20 cellular contexts compared by ENCODE assay signal in genomic region chr13:98440390-98441055, GRCh38.
DNase-seq lines count a peak whose midpoint lies in the region; ATAC-seq, FAIRE-seq and TF ChIP-seq lines count a peak whose summit lies in the region.
"Had no signal": no experiment of that assay in that cellular context is flagged by ENCODE, and none has a peak within 500 bp of the region (broad histone marks: within the 10 kb centered on the region; RNA-seq: fewer than 3 reads in every experiment).

No MANE protein-coding gene starts in this region.

- FAIRE-seq in HepG2 (lab: Jason Lieb, UNC): no peak
- FAIRE-seq in kidney (lab: Jason Lieb, UNC): no peak
- FAIRE-seq: D721Med, G401.6, H1 had no signal

- H4K20me1 ChIP-seq in HepG2 (ENCODE audit: insufficient read depth, low read length): peaks cover 12% of the 10 kb centered on the region

- no TSS peak for BruUV-seq in HepG2 (replicated peaks; lab: Mats Ljungman, UMichigan)

- no peak for TF ChIP-seq CTCF in HepG2 (CRISPR knock-in tag; IDR thresholded peaks at IDR 0.05)
- no peak for TF ChIP-seq CTCF in right lobe of liver (IDR thresholded peaks at IDR 0.05)
- TF ChIP-seq CTCF in kidney (IDR thresholded peaks at IDR 0.05; ENCODE audit: borderline replicate concordance, extremely low read depth, insufficient read depth): no peak
- no peak for TF ChIP-seq CTCF in nephron progenitor cell (IDR thresholded peaks at IDR 0.05)

- H3K9me3 Mint-ChIP-seq in nephron progenitor cell: no peaks in the 10 kb centered on the region
- no peaks in the 10 kb centered on the region for H3K9me3 Mint-ChIP-seq in activated CD4-positive, alpha-beta T cell treated with anti-CD3 and anti-CD28 coated beads for 36 hours (ENCODE audit: low read depth)
- H3K9me3 Mint-ChIP-seq in stimulated activated effector memory CD8-positive, alpha-beta T cell treated with anti-CD3 and anti-CD28 coated beads, Interleukin-12 subunit alpha, Interleukin-12 subunit beta, amount 100 ng/mL, for 72 hours: no peaks in the 10 kb centered on the region
- H3K9me3 Mint-ChIP-seq: CD4-positive, CD25-positive, alpha-beta regulatory T cell; CD8-positive, alpha-beta memory T cell; H9; IgD-negative memory B cell had no signal

- no peak for TF ChIP-seq EP300 in HepG2 (IDR thresholded peaks at IDR 0.05; ENCODE audit: low read depth in 2 of 2, low read length in 2 of 2)
- no peak for TF ChIP-seq EP300 in HepG2 (CRISPR knock-in tag; IDR thresholded peaks at IDR 0.05; ENCODE audit: borderline replicate concordance)

- H3K79me2 ChIP-seq in HepG2 (ENCODE audit: insufficient read depth, low read length): no peaks in the 10 kb centered on the region

- no peak overlapping the region for H2AFZ ChIP-seq in HepG2 (ENCODE audit: low read length)

- H3K27ac ChIP-seq in HepG2 (ENCODE audit: extremely low read length, insufficient read depth, low read length) (no peak overlapping the region), right lobe of liver (no peak overlapping the region), kidney (ENCODE audit: low read depth in 2 of 2, low read length in 2 of 2) (no peak overlapping the region)

- H3K27me3 ChIP-seq in HepG2 (ENCODE audit: control insufficient read depth in 1 of 2, insufficient read depth in 2 of 2, low read length in 2 of 2): no peaks in the 10 kb centered on the region
- no peaks in the 10 kb centered on the region for H3K27me3 ChIP-seq in right lobe of liver

- CTCF ChIA-PET in HepG2 (lab: Yijun Ruan, JAX; ENCODE audit: low intra/inter-chr PET ratio, low total read pairs): no interaction called here
- CTCF ChIA-PET in activated CD4-positive, alpha-beta T cell treated with anti-CD3 and anti-CD28 coated beads for 36 hours (lab: Charles Lee): no interaction called here

- H3K4me3 ChIP-seq in HepG2 (replicated peaks in 1 of 3; ENCODE audit: insufficient read depth in 1 of 3, low read depth in 2 of 3, low read length in 3 of 3): no peak overlapping the region
- H3K4me3 ChIP-seq in right lobe of liver: no peak overlapping the region
- H3K4me3 ChIP-seq in kidney (ENCODE audit: low read length in 2 of 2): no peak overlapping the region

- 93% methylated on average over 7 of the region's 25 CpGs for WGBS in HepG2 (ENCODE audit: low lambda C conversion rate)
- 97% methylated on average over 6 of the region's 25 CpGs for WGBS in right lobe of liver (ENCODE audit: insufficient coverage, low coverage, low lambda C conversion rate, missing lambda C conversion rate)

- ATAC-seq in HepG2 (no peak), right lobe of liver (no peak), HG02571 (IDR thresholded peaks at IDR 0.05; ENCODE audit: unreplicated experiment) (no peak)
- no peak for ATAC-seq in activated CD4-positive, alpha-beta T cell treated with anti-CD3 and anti-CD28 coated beads for 36 hours
- ATAC-seq in stimulated activated effector memory CD8-positive, alpha-beta T cell treated with anti-CD3 and anti-CD28 coated beads, Interleukin-12 subunit alpha, Interleukin-12 subunit beta, amount 100 ng/mL, for 72 hours: no peak

- POLR2A ChIA-PET in HepG2 (lab: Yijun Ruan, JAX): no interaction called here
- POLR2A ChIA-PET in activated CD4-positive, alpha-beta T cell treated with anti-CD3 and anti-CD28 coated beads for 36 hours (lab: Charles Lee): interaction anchor here (0.6 kb wide), 1 partner anchor 246 kb away, joined by 5 read pairs; no protein-coding TSS in a partner anchor

- H3K36me3 ChIP-seq in HepG2 (replicated peaks in 1 of 2; ENCODE audit: control insufficient read depth in 1 of 2, insufficient read depth in 2 of 2, low read length in 2 of 2) (peaks cover 44 to 78% of the 10 kb centered on the region in 2 experiments), right lobe of liver (peaks cover 0 to 29% (median 11%) of the 10 kb centered on the region in 4 donors), kidney (ENCODE audit: control insufficient read depth in 1 of 2, insufficient read depth in 2 of 2, low read length in 2 of 2) (peaks cover 17 to 66% of the 10 kb centered on the region in 2 donors)

- in situ Hi-C loops in HepG2 (cut with HindIII; ENCODE audit: extremely low pct_ligation_motif_present, low pct_unique_long_range_greater_than_20kb): loop anchor here (10.0 to 25.0 kb wide), 2 partner anchors 214 to 578 kb away; no protein-coding TSS in a partner anchor

- H3K9me3 ChIP-seq in HepG2 (ENCODE audit: low read length) (no peaks in the 10 kb centered on the region), right lobe of liver (no peaks in the 10 kb centered on the region), kidney (ENCODE audit: control insufficient read depth in 1 of 2, low read length in 2 of 2) (no peaks in the 10 kb centered on the region)

- H3K4me1 ChIP-seq in HepG2 (ENCODE audit: insufficient read depth, low read length) (no peaks in the 10 kb centered on the region), right lobe of liver (no peaks in the 10 kb centered on the region), kidney (ENCODE audit: control insufficient read depth in 1 of 2, insufficient read depth in 1 of 2, low read depth in 1 of 2, low read length in 2 of 2) (peaks cover 0 to 4% of the 10 kb centered on the region in 2 donors)

- intact Hi-C loops in HepG2 (cut with micrococcal nuclease; ENCODE audit: unreplicated experiment): no loop called here
- intact Hi-C loops in right lobe of liver (cut with DNase I): loop anchor here (10.0 kb wide), 2 partner anchors 214 to 406 kb away; no protein-coding TSS in a partner anchor
- intact Hi-C loops in kidney (cut with DNase I): no loop called here
- intact Hi-C loops in activated CD4-positive, alpha-beta T cell treated with anti-CD3 and anti-CD28 coated beads for 36 hours (cut with DNase I, micrococcal nuclease): no loop called here

- H3K4me1 Mint-ChIP-seq in nephron progenitor cell: peaks cover 43% of the 10 kb centered on the region
- peaks cover 10% of the 10 kb centered on the region for H3K4me1 Mint-ChIP-seq in activated CD4-positive, alpha-beta T cell treated with anti-CD3 and anti-CD28 coated beads for 36 hours
- H3K4me1 Mint-ChIP-seq in stimulated activated effector memory CD8-positive, alpha-beta T cell treated with anti-CD3 and anti-CD28 coated beads, Interleukin-12 subunit alpha, Interleukin-12 subunit beta, amount 100 ng/mL, for 72 hours: peaks cover 9% of the 10 kb centered on the region

- H3K9ac ChIP-seq in HepG2 (ENCODE audit: insufficient read depth, low read depth, low read length) (no peak overlapping the region), kidney (ENCODE audit: low read length in 2 of 2) (no peak overlapping the region)

- H3K27ac Mint-ChIP-seq in nephron progenitor cell: peak overlapping the region; percentile 77
- no peak overlapping the region for H3K27ac Mint-ChIP-seq in activated CD4-positive, alpha-beta T cell treated with anti-CD3 and anti-CD28 coated beads for 36 hours
- no peak overlapping the region for H3K27ac Mint-ChIP-seq in stimulated activated effector memory CD8-positive, alpha-beta T cell treated with anti-CD3 and anti-CD28 coated beads, Interleukin-12 subunit alpha, Interleukin-12 subunit beta, amount 100 ng/mL, for 72 hours
- H3K27ac Mint-ChIP-seq: B cell; CD4-positive, CD25-positive, alpha-beta regulatory T cell; CD8-positive, alpha-beta memory T cell; IgD-negative memory B cell had no signal

- peaks cover 48% of the 10 kb centered on the region for H3K36me3 Mint-ChIP-seq in nephron progenitor cell (ENCODE audit: low read depth)
- no peaks in the 10 kb centered on the region for H3K36me3 Mint-ChIP-seq in activated CD4-positive, alpha-beta T cell treated with anti-CD3 and anti-CD28 coated beads for 36 hours (ENCODE audit: low read depth)
- peaks cover 35% of the 10 kb centered on the region for H3K36me3 Mint-ChIP-seq in stimulated activated effector memory CD8-positive, alpha-beta T cell treated with anti-CD3 and anti-CD28 coated beads, Interleukin-12 subunit alpha, Interleukin-12 subunit beta, amount 100 ng/mL, for 72 hours
- H3K36me3 Mint-ChIP-seq: CD4-positive, CD25-positive, alpha-beta regulatory T cell; CD8-positive, alpha-beta memory T cell; IgD-negative memory B cell had no signal

- DNase-seq in HepG2 (ENCODE audit: low spot score) (no peak), right lobe of liver (no peak), kidney (peak; percentile 66), nephron progenitor cell (no peak), GDM1 (lab: John Stamatoyannopoulos, UW) (no peak)
- no peak for DNase-seq in activated CD4-positive, alpha-beta T cell treated with anti-CD3 and anti-CD28 coated beads for 36 hours
- DNase-seq in stimulated activated effector memory CD8-positive, alpha-beta T cell treated with anti-CD3 and anti-CD28 coated beads, Interleukin-12 subunit alpha, Interleukin-12 subunit beta, amount 100 ng/mL, for 72 hours (ENCODE audit: low spot score in 2 of 2): no peak
- DNase-seq: 8988T; C1 segment of cervical spinal cord; CD4-positive, CD25-positive, alpha-beta regulatory T cell; CD8-positive, alpha-beta memory T cell; COR-L47; H9; KBM-7 had no signal

- no peak; a peak in 1 of 4 replicates for TF ChIP-seq POLR2A in HepG2 (IDR thresholded peaks at IDR 0.05; ENCODE audit: insufficient read depth in 1 of 2, low read depth in 2 of 2, low read length in 2 of 2)
- no peak for TF ChIP-seq POLR2A in right lobe of liver (IDR thresholded peaks at IDR 0.05)

- TF ChIP-seq RAD21 in HepG2 (CRISPR knock-in tag; IDR thresholded peaks at IDR 0.05): no peak

- no peak overlapping the region for H3K4me3 Mint-ChIP-seq in nephron progenitor cell
- H3K4me3 Mint-ChIP-seq in activated CD4-positive, alpha-beta T cell treated with anti-CD3 and anti-CD28 coated beads for 36 hours: no peak overlapping the region
- H3K4me3 Mint-ChIP-seq in stimulated activated effector memory CD8-positive, alpha-beta T cell treated with anti-CD3 and anti-CD28 coated beads, Interleukin-12 subunit alpha, Interleukin-12 subunit beta, amount 100 ng/mL, for 72 hours: no peak overlapping the region
- H3K4me3 Mint-ChIP-seq: B cell; CD4-positive, CD25-positive, alpha-beta regulatory T cell; CD8-positive, alpha-beta memory T cell; H9; IgD-negative memory B cell had no signal

- H3K27me3 Mint-ChIP-seq in nephron progenitor cell (ENCODE audit: low read depth, poor library complexity): no peaks in the 10 kb centered on the region
- no peaks in the 10 kb centered on the region for H3K27me3 Mint-ChIP-seq in activated CD4-positive, alpha-beta T cell treated with anti-CD3 and anti-CD28 coated beads for 36 hours

- no peak overlapping the region for H3K4me2 ChIP-seq in HepG2 (ENCODE audit: low read depth, low read length)

TF ChIP-seq in HepG2, 621 proteins besides CTCF, POLR2A, EP300 and RAD21 (continues in another document):
- TF ChIP-seq RBM22 (optimal IDR thresholded peaks at IDR 0.05; ENCODE audit: low read length) (peak; percentile 60), POLR2G (IDR thresholded peaks at IDR 0.05; ENCODE audit: low read depth, low read length) (0 out of 2 replicates have a peak, but pooled peaks have one; percentile 9)

Comparison
In these comparisons a context has a peak if more than half of its experiments do, and no peak if none do; other contexts are left out.
1. intact Hi-C loops: an anchor here in right lobe of liver (10.0 kb wide); none called in HepG2, kidney and activated CD4-positive, alpha-beta T cell treated with anti-CD3 and anti-CD28 coated beads for 36 hours.